In the genomic region with DNA sequence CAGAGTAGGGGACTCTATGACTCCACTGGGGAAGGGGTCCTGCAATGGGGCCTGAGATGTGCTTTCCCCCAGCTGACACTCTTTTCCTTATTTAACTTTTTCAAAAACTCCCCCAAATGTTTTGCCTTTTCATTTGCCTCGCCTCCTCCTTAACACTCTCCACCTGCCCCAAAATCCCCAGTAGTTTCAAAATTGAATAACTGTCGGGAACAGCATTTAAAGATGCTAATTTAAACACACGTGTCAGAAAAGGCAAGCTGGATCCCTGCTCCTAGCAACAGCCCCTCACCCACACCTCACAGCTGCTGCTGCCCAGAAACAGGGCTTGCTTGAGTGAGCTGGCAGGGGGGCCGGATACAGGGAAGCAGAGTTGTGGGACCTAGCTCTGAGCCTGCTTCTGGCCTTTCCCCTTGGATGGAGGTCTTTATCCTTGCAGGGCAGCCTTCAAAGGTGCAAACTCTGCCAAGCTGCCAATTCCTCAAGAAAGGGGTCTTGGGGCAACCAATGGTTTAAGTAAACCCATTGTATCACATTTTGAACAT, we compare ENCODE assay signal across 21 cellular contexts.
"Had no signal": no experiment of that assay in that cellular context is flagged by ENCODE, and none has a peak within 500 bp of the region (broad histone marks: within the 10 kb centered on the region; RNA-seq: fewer than 3 reads in every experiment).

No MANE protein-coding gene starts in this region.

- H3K4me1 ChIP-seq: body of pancreas, right lobe of liver, suprapubic skin had no signal

- H3K4me3 ChIP-seq: body of pancreas, right lobe of liver, stomach, suprapubic skin, transverse colon, uterus had no signal

- H3K36me3 ChIP-seq: right lobe of liver, stomach, suprapubic skin, transverse colon, uterus had no signal

- H3K36me3 Mint-ChIP-seq: activated CD4-positive, alpha-beta memory T cell treated with anti-CD3 and anti-CD28 coated beads for 36 hours; memory B cell; stimulated activated memory B cell treated with anti-CD40 and anti-IgM and Interleukin-4, amounts not matched to agents 10 μg/mL and 1 μg/mL and 100 μg/mL, for 72 hours had no signal

- H3K27me3 ChIP-seq: body of pancreas, right lobe of liver, stomach, suprapubic skin, transverse colon, uterus had no signal

- DNase-seq: activated CD4-positive, alpha-beta memory T cell treated with anti-CD3 and anti-CD28 coated beads for 36 hours; activated CD4-positive, alpha-beta T cell treated with anti-CD3 and anti-CD28 coated beads for 4 hours; activated CD4-positive, CD25-positive, alpha-beta regulatory T cell; activated effector memory CD4-positive, alpha-beta T cell treated with anti-CD3 and anti-CD28 coated beads, Interleukin-2, amount 50 U/mL, for 16 hours; activated naive CD4-positive, alpha-beta T cell treated with anti-CD3 and anti-CD28 coated beads, Interleukin-2, amount 50 U/mL, for 16 hours; activated T-cell treated with anti-CD3 and anti-CD28 coated beads, Interleukin-2, amount 50 U/mL, for 72 hours; anterior cingulate cortex; body of pancreas; foreskin fibroblast; nephron progenitor cell; nucleus accumbens; right lobe of liver; small intestine; stimulated activated CD4-positive, alpha-beta T cell treated with anti-CD3 and anti-CD28 coated beads, Interleukin-2, amount 100 ng/mL, for 24 hours; stomach; T-helper 17 cell; transverse colon; uterus had no signal

- H3K9me3 ChIP-seq: body of pancreas, right lobe of liver, stomach, suprapubic skin, transverse colon, uterus had no signal

- ATAC-seq: activated T-cell treated with anti-CD3 and anti-CD28 coated beads, Interleukin-2, amount 50 U/mL, for 72 hours; body of pancreas; right lobe of liver; stimulated activated memory B cell treated with anti-CD40 and anti-IgM and Interleukin-4, amounts not matched to agents 10 μg/mL and 1 μg/mL and 100 μg/mL, for 72 hours; T-helper 17 cell had no signal

- H3K27ac ChIP-seq: body of pancreas, right lobe of liver, stomach, suprapubic skin had no signal

- H3K27ac Mint-ChIP-seq: activated CD4-positive, alpha-beta memory T cell treated with anti-CD3 and anti-CD28 coated beads for 36 hours; activated T-cell treated with anti-CD3 and anti-CD28 coated beads, Interleukin-2, amount 50 U/mL, for 72 hours; memory B cell; nephron progenitor cell; stimulated activated memory B cell treated with anti-CD40 and anti-IgM and Interleukin-4, amounts not matched to agents 10 μg/mL and 1 μg/mL and 100 μg/mL, for 72 hours; T-helper 17 cell had no signal

- H3K4me3 Mint-ChIP-seq: activated CD4-positive, alpha-beta memory T cell treated with anti-CD3 and anti-CD28 coated beads for 36 hours; activated T-cell treated with anti-CD3 and anti-CD28 coated beads, Interleukin-2, amount 50 U/mL, for 72 hours; memory B cell; nephron progenitor cell; stimulated activated memory B cell treated with anti-CD40 and anti-IgM and Interleukin-4, amounts not matched to agents 10 μg/mL and 1 μg/mL and 100 μg/mL, for 72 hours; T-helper 17 cell had no signal

- H3K9me3 Mint-ChIP-seq: activated CD4-positive, alpha-beta memory T cell treated with anti-CD3 and anti-CD28 coated beads for 36 hours; activated T-cell treated with anti-CD3 and anti-CD28 coated beads, Interleukin-2, amount 50 U/mL, for 72 hours; memory B cell; stimulated activated memory B cell treated with anti-CD40 and anti-IgM and Interleukin-4, amounts not matched to agents 10 μg/mL and 1 μg/mL and 100 μg/mL, for 72 hours had no signal

- H3K4me1 Mint-ChIP-seq: stimulated activated memory B cell treated with anti-CD40 and anti-IgM and Interleukin-4, amounts not matched to agents 10 μg/mL and 1 μg/mL and 100 μg/mL, for 72 hours; T-helper 17 cell had no signal
